ENCODE assay signal across 14 cellular contexts in the genomic region with DNA sequence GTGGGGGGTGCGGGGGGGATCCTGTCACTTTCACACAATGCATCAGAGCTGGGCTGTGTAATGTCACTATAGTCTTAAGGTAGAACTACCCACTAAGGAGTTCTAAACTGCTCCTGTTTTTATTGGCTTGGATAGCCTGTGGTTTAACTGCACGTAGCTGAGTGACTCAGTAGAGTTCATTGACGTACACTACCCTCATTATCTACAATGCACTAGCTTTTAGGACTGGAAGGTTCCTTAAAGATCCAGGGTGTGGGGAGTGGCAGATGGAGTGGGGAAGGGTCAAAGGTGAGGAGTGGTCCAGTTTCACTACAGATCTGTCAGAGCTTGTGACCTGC.
DNase-seq lines count a peak whose midpoint lies in the region; ATAC-seq and TF ChIP-seq lines count a peak whose summit lies in the region.
"Had no signal": no experiment of that assay in that cellular context is flagged by ENCODE, and none has a peak within 500 bp of the region (broad histone marks: within the 10 kb centered on the region; RNA-seq: fewer than 3 reads in every experiment).

No MANE protein-coding gene starts in this region.

- no peak for TF ChIP-seq POLR2A in breast epithelium (IDR thresholded peaks at IDR 0.05)

- intact Hi-C loops in MCF 10A (cut with micrococcal nuclease): no loop called here
- intact Hi-C loops in breast epithelium (cut with DNase I; ENCODE audit: low total_unique reads): no loop called here

- no TSS peak for BruUV-seq in MCF 10A (replicated peaks; lab: Mats Ljungman, UMichigan)

- H3K27me3 ChIP-seq in breast epithelium: no peaks in the 10 kb centered on the region
- H3K27me3 ChIP-seq in thoracic aorta (replicated peaks; ENCODE audit: insufficient read depth): no peaks in the 10 kb centered on the region
- H3K27me3 ChIP-seq: hepatocyte had no signal

- DNase-seq in MCF 10A (ENCODE audit: unreplicated experiment) (peak; percentile 76), breast epithelium (ENCODE audit: low spot score in 2 of 2) (no peak), fibroblast of villous mesenchyme (ENCODE audit: low read depth) (peak; percentile 69), thoracic aorta (ENCODE audit: low spot score) (no peak), SIG-M5 (lab: John Stamatoyannopoulos, UW) (no peak), cortex of kidney (lab: John Stamatoyannopoulos, UW) (no peak), middle frontal gyrus (ENCODE audit: extremely low spot score, low spot score) (no peak)
- DNase-seq: caudate nucleus; naive thymus-derived CD8-positive, alpha-beta T cell; stimulated activated CD4-positive, alpha-beta T cell treated with anti-CD3 and anti-CD28 coated beads, Interleukin-2, amount 100 ng/mL, for 24 hours had no signal

- POLR2A ChIA-PET in MCF 10A (lab: Yijun Ruan, JAX): interaction anchor here (0.9 to 1.4 kb wide), 2 partner anchors 27 to 31 kb away, joined by 4 to 5 read pairs; no protein-coding TSS in a partner anchor

- H3K36me3 Mint-ChIP-seq in MCF 10A (ENCODE audit: insufficient read depth, unreplicated experiment): no peaks in the 10 kb centered on the region
- H3K36me3 Mint-ChIP-seq: naive thymus-derived CD8-positive, alpha-beta T cell had no signal

- TF ChIP-seq CTCF in MCF 10A (IDR thresholded peaks at IDR 0.05; ENCODE audit: unreplicated experiment) (no peak), breast epithelium (IDR thresholded peaks at IDR 0.05) (no peak), fibroblast of villous mesenchyme (IDR thresholded peaks at IDR 0.05; ENCODE audit: insufficient read depth, low read depth, low read length) (no peak), thoracic aorta (IDR thresholded peaks at IDR 0.05) (no peak)

- CTCF ChIA-PET in MCF 10A (lab: Yijun Ruan, JAX): interaction anchor here (1.0 to 1.8 kb wide), 2 partner anchors 9 to 14 kb away, joined by 3 to 8 read pairs; no protein-coding TSS in a partner anchor

- H3K4me3 ChIP-seq in breast epithelium (no peak overlapping the region), fibroblast of villous mesenchyme (ENCODE audit: low read depth, low read length) (no peak overlapping the region), thoracic aorta (no peak overlapping the region)
- H3K4me3 ChIP-seq: hepatocyte had no signal

- H3K4me3 Mint-ChIP-seq in MCF 10A (ENCODE audit: unreplicated experiment): no peak overlapping the region
- H3K4me3 Mint-ChIP-seq: naive thymus-derived CD8-positive, alpha-beta T cell; T-helper 1 cell treated with Interleukin-12 subunit alpha and Interleukin-12 subunit beta and Interleukin-4 antibody, amounts not matched to agents 30 μg/mL and 1 μg/mL, for 36 hours had no signal

- H3K27me3 Mint-ChIP-seq in MCF 10A (ENCODE audit: insufficient read depth, unreplicated experiment): no peaks in the 10 kb centered on the region

- ATAC-seq in SK-N-SH treated with all-trans-retinoic acid at 6 μM for 48 hours: peak; percentile 92
- ATAC-seq in thoracic aorta (ENCODE audit: insufficient number of reproducible peaks, low FRiP score, low read depth): peak; percentile 63
- ATAC-seq: naive thymus-derived CD8-positive, alpha-beta T cell had no signal

- H3K4me1 Mint-ChIP-seq in MCF 10A (ENCODE audit: insufficient read depth, unreplicated experiment): peaks cover 21% of the 10 kb centered on the region
- H3K4me1 Mint-ChIP-seq: naive thymus-derived CD8-positive, alpha-beta T cell had no signal

- peak overlapping the region; percentile 25 for H3K27ac Mint-ChIP-seq in MCF 10A (ENCODE audit: low read depth, unreplicated experiment)
- H3K27ac Mint-ChIP-seq: T-helper 1 cell treated with Interleukin-12 subunit alpha and Interleukin-12 subunit beta and Interleukin-4 antibody, amounts not matched to agents 30 μg/mL and 1 μg/mL, for 36 hours had no signal

- H3K9me3 ChIP-seq in breast epithelium (no peaks in the 10 kb centered on the region), thoracic aorta (no peaks in the 10 kb centered on the region)

- H3K27ac ChIP-seq in breast epithelium: no peak overlapping the region
- H3K27ac ChIP-seq in thoracic aorta: peak overlapping the region in 1 of 2 donors; percentile 11
- H3K27ac ChIP-seq: 22Rv1, hepatocyte had no signal

- H3K36me3 ChIP-seq in breast epithelium: no peaks in the 10 kb centered on the region
- no peaks in the 10 kb centered on the region for H3K36me3 ChIP-seq in thoracic aorta

- no peaks in the 10 kb centered on the region for H3K9me3 Mint-ChIP-seq in MCF 10A (ENCODE audit: unreplicated experiment)

- H3K4me1 ChIP-seq in breast epithelium (no peaks in the 10 kb centered on the region), thoracic aorta (ENCODE audit: control insufficient read depth in 1 of 2, low read depth in 2 of 2) (peaks cover 4 to 10% of the 10 kb centered on the region in 2 donors)

TF ChIP-seq in SK-N-SH treated with all-trans-retinoic acid at 6 μM for 48 hours, 23 proteins besides CTCF, POLR2A, EP300 and RAD21:
- TF ChIP-seq ZC3H10 (CRISPR knock-in tag; IDR thresholded peaks at IDR 0.05) (0 out of 2 replicates have a peak, but pooled peaks have one; percentile 62), TOX (CRISPR knock-in tag; IDR thresholded peaks at IDR 0.05; ENCODE audit: borderline replicate concordance) (peak; percentile 86; the same call in 1 of the 2 replicates), OSR1 (CRISPR knock-in tag; IDR thresholded peaks at IDR 0.05) (no peak), ESRRG (CRISPR knock-in tag; IDR thresholded peaks at IDR 0.05) (no peak)
TF ChIP-seq in SK-N-SH treated with all-trans-retinoic acid at 6 μM for 48 hours: peak in this region for 2.

Comparison
In these comparisons a context has a peak if more than half of its experiments do, and no peak if none do; other contexts are left out.
1. DNase-seq: peak in MCF 10A (single experiment) and fibroblast of villous mesenchyme (single experiment); none in breast epithelium (0 of 2), thoracic aorta (single experiment), SIG-M5 (single experiment), cortex of kidney (single experiment) and middle frontal gyrus (single experiment).